ENCODE assay signal across 16 cellular contexts in the genomic region with DNA sequence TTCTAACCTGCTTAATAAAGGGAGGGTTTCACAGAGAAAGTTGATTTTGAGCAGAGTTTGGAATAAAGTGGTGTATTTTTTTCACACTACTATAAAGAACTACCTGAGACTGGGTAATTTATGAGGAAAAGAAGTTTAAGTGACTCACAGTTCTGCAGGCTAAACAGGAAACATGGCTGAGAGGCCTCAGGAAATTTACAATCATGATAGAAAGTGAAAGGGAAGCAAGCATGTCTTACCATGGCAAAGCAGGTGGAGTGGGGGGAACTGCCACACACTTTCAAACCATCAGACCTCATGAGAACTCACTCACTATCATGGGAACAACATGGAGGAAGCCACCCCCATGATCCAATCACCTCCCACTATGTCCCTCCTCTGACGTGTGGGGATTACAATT.
DNase-seq lines count a peak whose midpoint lies in the region; ATAC-seq and TF ChIP-seq lines count a peak whose summit lies in the region.
"Had no signal": no experiment of that assay in that cellular context is flagged by ENCODE, and none has a peak within 500 bp of the region (broad histone marks: within the 10 kb centered on the region; RNA-seq: fewer than 3 reads in every experiment).

No MANE protein-coding gene starts in this region.

- H3K9me3 Mint-ChIP-seq in Calu3 (ENCODE audit: low read depth, unreplicated experiment) = no peaks in the 10 kb centered on the region

- ATAC-seq in GM18870 (IDR thresholded peaks at IDR 0.05; ENCODE audit: unreplicated experiment) (peak; percentile 69), HG03575 (IDR thresholded peaks at IDR 0.05; ENCODE audit: extremely low read depth, insufficient number of reproducible peaks, low FRiP score, unreplicated experiment) (peak; percentile 48)
- ATAC-seq: activated CD4-positive, CD25-positive, alpha-beta regulatory T cell treated with anti-CD3 and anti-CD28 coated beads, Interleukin-2, amount 50 U/mL, for 24 hours; left ventricle myocardium superior; right lobe of liver had no signal

- CTCF ChIA-PET in Calu3 (lab: Charles Lee) = no interaction called here

- peak overlapping the region; percentile 11 to 63 (median 42); a peak in 19 of 22 replicates for H3K4me2 ChIP-seq in BLaER1 treated with 17β-estradiol and CSF1 and Interleukin-3, amounts not matched to agents 10 nM and 100 nM

- H3K36me3 Mint-ChIP-seq in Calu3 (ENCODE audit: insufficient read depth, unreplicated experiment) = no peaks in the 10 kb centered on the region

- no peaks in the 10 kb centered on the region for H3K4me1 Mint-ChIP-seq in Calu3 (ENCODE audit: low read depth, unreplicated experiment)

- H3K27me3 Mint-ChIP-seq in Calu3 (ENCODE audit: unreplicated experiment) = no peaks in the 10 kb centered on the region

- peaks cover 0 to 7% (median 0%) of the 10 kb centered on the region in 11 experiments; a peak in 3 of 22 replicates for H3K9me3 ChIP-seq in BLaER1 treated with 17β-estradiol and CSF1 and Interleukin-3, amounts not matched to agents 10 nM and 100 nM (replicated peaks in 1 of 11)
- no peaks in the 10 kb centered on the region for H3K9me3 ChIP-seq in colonic mucosa
- H3K9me3 ChIP-seq: right lobe of liver, SJCRH30 had no signal

- DNase-seq in iris pigment epithelial cell (ENCODE audit: low read depth) (peak; percentile 2), Calu3 (no peak), superior temporal gyrus (ENCODE audit: extremely low spot score) (no peak), DMS79 (lab: John Stamatoyannopoulos, UW) (no peak), colonic mucosa (no peak)
- DNase-seq: anterior cingulate cortex, IMR-90, left ventricle myocardium superior, NCI-H2081 treated with DMSO at 0.1 percent for 48 hours, NCI-H524, right lobe of liver, SJCRH30 had no signal

- no TSS peak for BruUV-seq in Calu3 (replicated peaks; lab: Mats Ljungman, UMichigan)

- H3K27ac Mint-ChIP-seq in Calu3 (ENCODE audit: unreplicated experiment) = no peak overlapping the region

- no peaks in the 10 kb centered on the region for H3K27me3 ChIP-seq in BLaER1 treated with 17β-estradiol and CSF1 and Interleukin-3, amounts not matched to agents 10 nM and 100 nM
- H3K27me3 ChIP-seq in colonic mucosa = no peaks in the 10 kb centered on the region
- H3K27me3 ChIP-seq: right lobe of liver, SJCRH30 had no signal

- peaks cover 6 to 13% (median 11%) of the 10 kb centered on the region in 10 experiments; a peak in 17 of 20 replicates for H3K4me1 ChIP-seq in BLaER1 treated with 17β-estradiol and CSF1 and Interleukin-3, amounts not matched to agents 10 nM and 100 nM
- H3K4me1 ChIP-seq in colonic mucosa = no peaks in the 10 kb centered on the region
- H3K4me1 ChIP-seq: right lobe of liver, SJCRH30 had no signal

- H4K20me1 ChIP-seq in BLaER1 treated with 17β-estradiol and CSF1 and Interleukin-3, amounts not matched to agents 10 nM and 100 nM = no peaks in the 10 kb centered on the region

- no peaks in the 10 kb centered on the region for H3K36me3 ChIP-seq in BLaER1 treated with 17β-estradiol and CSF1 and Interleukin-3, amounts not matched to agents 10 nM and 100 nM
- H3K36me3 ChIP-seq in colonic mucosa = no peaks in the 10 kb centered on the region
- H3K36me3 ChIP-seq: right lobe of liver, SJCRH30 had no signal

- TF ChIP-seq CTCF in Calu3 (IDR thresholded peaks at IDR 0.05; ENCODE audit: unreplicated experiment) (no peak), colonic mucosa (IDR thresholded peaks at IDR 0.05) (no peak)

- intact Hi-C loops in Calu3 (cut with micrococcal nuclease; ENCODE audit: unreplicated experiment) = no loop called here
- intact Hi-C loops in colonic mucosa (cut with DNase I) = no loop called here

- H3K27ac ChIP-seq in BLaER1 treated with 17β-estradiol and CSF1 and Interleukin-3, amounts not matched to agents 10 nM and 100 nM = 0 out of 22 replicates have a peak overlapping the region, but pooled peaks of 1 of the 11 experiments have one; percentile 16
- no peak overlapping the region for H3K27ac ChIP-seq in colonic mucosa
- H3K27ac ChIP-seq: right lobe of liver, SJCRH30 had no signal

- no peak overlapping the region for H3K4me3 ChIP-seq in BLaER1 treated with 17β-estradiol and CSF1 and Interleukin-3, amounts not matched to agents 10 nM and 100 nM
- H3K4me3 ChIP-seq in colonic mucosa = no peak overlapping the region
- H3K4me3 ChIP-seq: right lobe of liver, SJCRH30 had no signal

- no peak overlapping the region for H3K4me3 Mint-ChIP-seq in Calu3 (ENCODE audit: low read depth, unreplicated experiment)

- H3K9ac ChIP-seq in BLaER1 treated with 17β-estradiol and CSF1 and Interleukin-3, amounts not matched to agents 10 nM and 100 nM = no peak overlapping the region
- H3K9ac ChIP-seq in colonic mucosa (ENCODE audit: low read depth in 2 of 2, low read length in 2 of 2) = no peak overlapping the region
